ENCODE assay signal across 8 cellular contexts in genomic region chr4:54971474-54971950, GRCh38.
DNase-seq lines count a peak whose midpoint lies in the region; ATAC-seq and TF ChIP-seq lines count a peak whose summit lies in the region.

No MANE protein-coding gene starts in this region.

- in situ Hi-C loops in astrocyte of the spinal cord (cut with HindIII; ENCODE audit: low sequenced_read_pairs): no loop called here

- no peak for TF ChIP-seq POLR2A in thyroid gland (IDR thresholded peaks at IDR 0.05)

- H3K4me3 ChIP-seq in ACC112 (ENCODE audit: low read depth, low read length): peak overlapping the region; percentile 27; the same call in 1 of the 2 replicates
- no peak overlapping the region for H3K4me3 ChIP-seq in astrocyte of the spinal cord (ENCODE audit: low read depth, low read length)
- no peak overlapping the region for H3K4me3 ChIP-seq in thyroid gland (replicated peaks in 1 of 3)

- TF ChIP-seq CTCF in GM12874 (IDR thresholded peaks at IDR 0.05; ENCODE audit: insufficient read depth, low read depth, low read length) (peak; percentile 41), astrocyte of the spinal cord (IDR thresholded peaks at IDR 0.05; ENCODE audit: low read depth, low read length) (peak; percentile 54), thyroid gland (IDR thresholded peaks at IDR 0.05) (peak; percentile 38 to 87 (median 64))

- peak; percentile 82 for ATAC-seq in HG03159 (IDR thresholded peaks at IDR 0.05; ENCODE audit: unreplicated experiment)

- H3K36me3 ChIP-seq in ACC112 (ENCODE audit: insufficient read depth, low read length): no peaks in the 10 kb centered on the region
- H3K36me3 ChIP-seq in thyroid gland: no peaks in the 10 kb centered on the region

- H3K27me3 ChIP-seq in ACC112 (ENCODE audit: insufficient read depth, low read length): peaks cover 17% of the 10 kb centered on the region
- H3K27me3 ChIP-seq in thyroid gland: no peaks in the 10 kb centered on the region

- H3K27ac ChIP-seq in ACC112 (ENCODE audit: low read depth, low read length): no peak overlapping the region
- no peak overlapping the region for H3K27ac ChIP-seq in thyroid gland

- 5 to 7% methylated on average over 7 of the region's 7 CpGs for WGBS in thyroid gland, 2 donors

- no peaks in the 10 kb centered on the region for H3K9me3 ChIP-seq in thyroid gland

- H2AFZ ChIP-seq in ACC112 (ENCODE audit: low read length, unreplicated experiment): peak overlapping the region; percentile 96

- intact Hi-C loops in thyroid gland (cut with DNase I): no loop called here

- DNase-seq in NCI-H510A treated with DMSO at 0.1 percent for 48 hours (lab: John Stamatoyannopoulos, UW) (peak; percentile 95), astrocyte of the spinal cord (ENCODE audit: low read depth, low spot score) (peak; percentile 74), iPS-NIHi7 (ENCODE audit: extremely low spot score) (peak; percentile 68), thyroid gland (no peak)
- no peak for DNase-seq in activated CD8-positive, alpha-beta memory T cell treated with anti-CD3 and anti-CD28 coated beads for 24 hours

- H3K4me1 ChIP-seq in ACC112 (ENCODE audit: control insufficient read depth, insufficient read depth, low read length, unreplicated experiment) (peaks cover 7% of the 10 kb centered on the region), thyroid gland (peaks cover 0 to 7% of the 10 kb centered on the region in 2 donors)

- H3K79me2 ChIP-seq in ACC112 (ENCODE audit: control insufficient read depth, insufficient read depth, low read length, unreplicated experiment): no peaks in the 10 kb centered on the region

Comparison
In these comparisons a context has a peak if more than half of its experiments do, and no peak if none do; other contexts are left out.
1. DNase-seq: peak in NCI-H510A treated with DMSO at 0.1 percent for 48 hours (single experiment), astrocyte of the spinal cord (single experiment) and iPS-NIHi7 (single experiment); none in thyroid gland (0 of 2) and activated CD8-positive, alpha-beta memory T cell treated with anti-CD3 and anti-CD28 coated beads for 24 hours (single experiment).
2. Peak in every context shown above with its lines, with median percentiles within 50 percentile points of each other: CTCF ChIP-seq.